In the genomic region with DNA sequence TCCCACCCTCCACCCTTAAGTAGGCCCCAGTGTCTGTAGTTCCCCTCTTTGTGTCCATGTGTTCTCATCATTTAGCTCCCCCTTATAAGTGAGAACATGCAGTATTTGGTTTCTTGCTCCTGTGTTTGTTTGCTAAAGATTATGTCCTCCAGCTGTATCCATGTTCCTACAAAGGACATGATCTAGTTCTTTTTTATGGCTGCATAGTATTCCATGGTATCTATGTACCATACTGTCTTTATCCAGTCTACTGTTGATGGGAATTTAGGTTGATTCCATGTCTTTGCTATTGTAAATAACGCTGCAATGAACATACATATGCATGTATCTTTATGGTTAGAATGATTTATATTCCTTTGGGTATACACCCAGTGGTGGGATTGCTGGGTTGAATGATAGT, we compare ENCODE assay signal across 23 cellular contexts.
"Had no signal": no experiment of that assay in that cellular context is flagged by ENCODE, and none has a peak within 500 bp of the region (broad histone marks: within the 10 kb centered on the region; RNA-seq: fewer than 3 reads in every experiment).

No MANE protein-coding gene starts in this region.

- H3K27me3 ChIP-seq: body of pancreas, dorsolateral prefrontal cortex, right atrium auricular region, thyroid gland had no signal

- H3K36me3 ChIP-seq: prostate gland, right atrium auricular region, thyroid gland had no signal

- H3K27ac ChIP-seq: body of pancreas, prostate gland, thyroid gland, VCaP had no signal

- H3K27me3 Mint-ChIP-seq: activated naive CD8-positive, alpha-beta T cell treated with anti-CD3 and anti-CD28 coated beads, Interleukin-2, amount 10 ng/mL, durations not matched to agents 7 days and 5 days had no signal

- ATAC-seq: body of pancreas, left lobe of liver had no signal

- H3K9me3 ChIP-seq: body of pancreas, prostate gland, right atrium auricular region, thyroid gland had no signal

- H3K4me1 ChIP-seq: body of pancreas, prostate gland had no signal

- DNase-seq: activated CD4-positive, alpha-beta T cell treated with anti-CD3 and anti-CD28 coated beads, Interleukin-2, amount 50 U/mL, for 4 hours; activated CD4-positive, CD25-positive, alpha-beta regulatory T cell treated with anti-CD3 and anti-CD28 coated beads, Interleukin-2, amount 50 U/mL, for 72 hours; activated effector memory CD4-positive, alpha-beta T cell treated with anti-CD3 and anti-CD28 coated beads, Interleukin-2, amount 50 U/mL, for 16 hours; activated naive CD8-positive, alpha-beta T cell treated with anti-CD3 and anti-CD28 coated beads, Interleukin-2, amount 10 ng/mL, durations not matched to agents 7 days and 5 days; activated T-cell treated with anti-CD3 and anti-CD28 coated beads, Interleukin-2, amount 50 U/mL, for 48 hours; body of pancreas; caudate nucleus; dorsolateral prefrontal cortex; foreskin melanocyte; glutamatergic neuron; hippocampal formation; midbrain; stimulated activated CD4-positive, alpha-beta T cell treated with anti-CD3 and anti-CD28 coated beads, Interleukin-12 subunit alpha, Interleukin-12 subunit beta, amount 100 ng/mL, for 4 hours; stimulated activated CD4-positive, alpha-beta T cell treated with anti-CD3 and anti-CD28 coated beads, Interleukin-1b, Interleukin-23, amount 100 ng/mL, for 48 hours; stimulated activated CD8-positive, alpha-beta memory T cell treated with anti-CD3 and anti-CD28 coated beads, Interleukin-4, amount 100 ng/mL, for 48 hours; stimulated activated naive CD4-positive, alpha-beta T cell treated with Interleukin-2 at 50 U/mL for 16 hours; T-helper 2 cell; thyroid gland had no signal

- H3K27ac Mint-ChIP-seq: activated naive CD8-positive, alpha-beta T cell treated with anti-CD3 and anti-CD28 coated beads, Interleukin-2, amount 10 ng/mL, durations not matched to agents 7 days and 5 days had no signal

- H3K4me3 ChIP-seq: body of pancreas, dorsolateral prefrontal cortex, lung, prostate gland, right atrium auricular region, thyroid gland had no signal

- H3K4me3 Mint-ChIP-seq: activated naive CD8-positive, alpha-beta T cell treated with anti-CD3 and anti-CD28 coated beads, Interleukin-2, amount 10 ng/mL, durations not matched to agents 7 days and 5 days had no signal
